8 cellular contexts compared by ENCODE assay signal in genomic region chr9:127954831-127955293, GRCh38. TPM values are rescaled to one million over a fixed set of nuclear protein-coding genes. Genes with fewer than 3 reads are reported as not detected.
DNase-seq lines count a peak whose midpoint lies in the region; ATAC-seq and TF ChIP-seq lines count a peak whose summit lies in the region.

No MANE protein-coding gene starts in this region.

- H3K9me3 Mint-ChIP-seq in activated T-cell treated with anti-CD3 and anti-CD28 coated beads, Interleukin-2, amount 50 U/mL, for 72 hours = no peaks in the 10 kb centered on the region
- H3K9me3 Mint-ChIP-seq in MCF 10A (ENCODE audit: unreplicated experiment) (no peaks in the 10 kb centered on the region), type B pancreatic cell (no peaks in the 10 kb centered on the region)

- no peak for DNase-seq in activated T-cell treated with anti-CD3 and anti-CD28 coated beads, Interleukin-2, amount 50 U/mL, for 72 hours
- DNase-seq in activated T-cell treated with anti-CD3 and anti-CD28 coated beads for 4 hours (no peak), MCF 10A (ENCODE audit: unreplicated experiment) (no peak), midbrain (lab: John Stamatoyannopoulos, UW) (peak; percentile 63), type B pancreatic cell (ENCODE audit: extremely low spot score, unreplicated experiment) (no peak), cortex of kidney (lab: John Stamatoyannopoulos, UW) (no peak), cerebellar nuclear complex (lab: John Stamatoyannopoulos, UW) (no peak)

- H3K4me1 Mint-ChIP-seq in activated T-cell treated with anti-CD3 and anti-CD28 coated beads, Interleukin-2, amount 50 U/mL, for 72 hours (ENCODE audit: low read depth) = peaks cover 97% of the 10 kb centered on the region
- H3K4me1 Mint-ChIP-seq in MCF 10A (ENCODE audit: insufficient read depth, unreplicated experiment) (peaks cover 18% of the 10 kb centered on the region), type B pancreatic cell (ENCODE audit: unreplicated experiment) (peaks cover 25% of the 10 kb centered on the region)

- no peaks in the 10 kb centered on the region for H3K27me3 Mint-ChIP-seq in activated T-cell treated with anti-CD3 and anti-CD28 coated beads, Interleukin-2, amount 50 U/mL, for 72 hours (ENCODE audit: low read depth)
- H3K27me3 Mint-ChIP-seq in MCF 10A (ENCODE audit: insufficient read depth, unreplicated experiment) = no peaks in the 10 kb centered on the region
- H3K27me3 Mint-ChIP-seq in type B pancreatic cell = no peaks in the 10 kb centered on the region

- TF ChIP-seq CTCF in MCF 10A (IDR thresholded peaks at IDR 0.05; ENCODE audit: unreplicated experiment) = no peak
- TF ChIP-seq CTCF in type B pancreatic cell (conservative IDR thresholded peaks at IDR 0.05) = no peak

- H3K4me3 Mint-ChIP-seq in activated T-cell treated with anti-CD3 and anti-CD28 coated beads, Interleukin-2, amount 50 U/mL, for 72 hours = peak overlapping the region; percentile 68 to 73
- H3K4me3 Mint-ChIP-seq in MCF 10A (ENCODE audit: unreplicated experiment) = peak overlapping the region; percentile 29
- H3K4me3 Mint-ChIP-seq in type B pancreatic cell = no peak overlapping the region

- peak overlapping the region; percentile 55 for H3K27ac Mint-ChIP-seq in activated T-cell treated with anti-CD3 and anti-CD28 coated beads, Interleukin-2, amount 50 U/mL, for 72 hours
- H3K27ac Mint-ChIP-seq in MCF 10A (ENCODE audit: low read depth, unreplicated experiment) = no peak overlapping the region
- H3K27ac Mint-ChIP-seq in type B pancreatic cell = peak overlapping the region; percentile 89

- BruUV-seq in MCF 10A (replicated peaks; lab: Mats Ljungman, UMichigan) = no TSS peak

- no peak for ATAC-seq in activated T-cell treated with anti-CD3 and anti-CD28 coated beads, Interleukin-2, amount 50 U/mL, for 72 hours (replicated peaks in 1 of 2)
- no peak for ATAC-seq in HG02678 (IDR thresholded peaks at IDR 0.05; ENCODE audit: unreplicated experiment)

- POLR2A ChIA-PET in MCF 10A (lab: Yijun Ruan, JAX) = interaction anchor here (0.6 to 6.0 kb wide), 6 partner anchors 10 to 994 kb away, joined by 3 to 43 read pairs (median 5); partner anchors contain the start of gene EEIG1

- CTCF ChIA-PET in MCF 10A (lab: Yijun Ruan, JAX) = interaction anchor here (0.6 to 9.2 kb wide), 11 partner anchors 9 to 186 kb away, joined by 3 to 90 read pairs (median 6); no protein-coding TSS in a partner anchor

- peaks cover 2 to 21% of the 10 kb centered on the region in 2 donors for H3K36me3 Mint-ChIP-seq in activated T-cell treated with anti-CD3 and anti-CD28 coated beads, Interleukin-2, amount 50 U/mL, for 72 hours (ENCODE audit: insufficient read depth in 2 of 2)
- H3K36me3 Mint-ChIP-seq in MCF 10A (ENCODE audit: insufficient read depth, unreplicated experiment) (no peaks in the 10 kb centered on the region), type B pancreatic cell (peaks cover 7% of the 10 kb centered on the region)

- intact Hi-C loops in MCF 10A (cut with micrococcal nuclease) = no loop called here

RNA-seq across cellular contexts. Expression of gene DPM2, which starts 17.2 kb away (rescaled TPM):
- 10 to 100 TPM; 44.2 to 51.1 TPM for total RNA-seq in activated T-cell treated with anti-CD3 and anti-CD28 coated beads, Interleukin-2, amount 50 U/mL, for 72 hours
- total RNA-seq in MCF 10A (2022) = 41.5 and 41.8 TPM in 2 replicates
- 41.6 and 56.3 TPM in 2 replicates for total RNA-seq in type B pancreatic cell (ENCODE audit: low replicate concordance)

RNA-seq across cellular contexts. Expression of gene PIP5KL1, which starts 24.3 kb away (rescaled TPM):
- 1 to 10 TPM; 4.4 to 6.4 TPM for total RNA-seq in activated T-cell treated with anti-CD3 and anti-CD28 coated beads, Interleukin-2, amount 50 U/mL, for 72 hours
- total RNA-seq in MCF 10A (2022) (4.0 and 5.7 TPM in 2 replicates), type B pancreatic cell (ENCODE audit: low replicate concordance) (5.8 and 9.4 TPM in 2 replicates)

RNA-seq across cellular contexts. Expression of gene EEIG1, which starts 25.9 kb away (rescaled TPM):
- total RNA-seq in activated T-cell treated with anti-CD3 and anti-CD28 coated beads, Interleukin-2, amount 50 U/mL, for 72 hours = 10 to 100 TPM; 59.2 to 75.1 TPM
- total RNA-seq in MCF 10A (2022) = 17.5 and 23.9 TPM in 2 replicates
- 61.1 and 74.8 TPM in 2 replicates for total RNA-seq in type B pancreatic cell (ENCODE audit: low replicate concordance)

RNA-seq across cellular contexts. Expression of gene ST6GALNAC4, which starts 38.0 kb away (rescaled TPM):
- 10 to 100 TPM; 28.1 to 30.5 TPM for total RNA-seq in activated T-cell treated with anti-CD3 and anti-CD28 coated beads, Interleukin-2, amount 50 U/mL, for 72 hours
- total RNA-seq in MCF 10A (2022) (36.3 and 39.5 TPM in 2 replicates), type B pancreatic cell (ENCODE audit: low replicate concordance) (11.9 and 17.5 TPM in 2 replicates)

RNA-seq across cellular contexts. Expression of gene ST6GALNAC6, which starts 55.5 kb away (rescaled TPM):
- 10 to 100 TPM; 74.4 to 75.6 TPM for total RNA-seq in activated T-cell treated with anti-CD3 and anti-CD28 coated beads, Interleukin-2, amount 50 U/mL, for 72 hours
- total RNA-seq in MCF 10A (2022) (16.5 and 17.6 TPM in 2 replicates), type B pancreatic cell (ENCODE audit: low replicate concordance) (19.8 and 32.6 TPM in 2 replicates)
